Comparison of ENCODE assay signal across 1 cellular context in genomic region chr19:41868989-41869300, GRCh38.
TF ChIP-seq lines count a peak whose summit lies in the region.

No MANE protein-coding gene starts in this region.

TF ChIP-seq in GM12878, 131 proteins besides CTCF, POLR2A, EP300 and RAD21:
- TF ChIP-seq CREM (IDR thresholded peaks at IDR 0.05; ENCODE audit: low read depth) = no peak
- TF ChIP-seq POU2F2 (IDR thresholded peaks at IDR 0.05; ENCODE audit: borderline replicate concordance, low read depth, low read length) = no peak
- TF ChIP-seq, protein P1, sequence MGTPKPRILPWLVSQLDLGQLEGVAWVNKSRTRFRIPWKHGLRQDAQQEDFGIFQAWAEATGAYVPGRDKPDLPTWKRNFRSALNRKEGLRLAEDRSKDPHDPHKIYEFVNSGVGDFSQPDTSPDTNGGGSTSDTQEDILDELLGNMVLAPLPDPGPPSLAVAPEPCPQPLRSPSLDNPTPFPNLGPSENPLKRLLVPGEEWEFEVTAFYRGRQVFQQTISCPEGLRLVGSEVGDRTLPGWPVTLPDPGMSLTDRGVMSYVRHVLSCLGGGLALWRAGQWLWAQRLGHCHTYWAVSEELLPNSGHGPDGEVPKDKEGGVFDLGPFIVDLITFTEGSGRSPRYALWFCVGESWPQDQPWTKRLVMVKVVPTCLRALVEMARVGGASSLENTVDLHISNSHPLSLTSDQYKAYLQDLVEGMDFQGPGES (IDR thresholded peaks at IDR 0.05) = no peak
- no peak for TF ChIP-seq IKZF2 (IDR thresholded peaks at IDR 0.05)
- TF ChIP-seq IRF4 (IDR thresholded peaks at IDR 0.05; ENCODE audit: low read depth, low read length) = no peak
- no peak for TF ChIP-seq RCOR1 (conservative IDR thresholded peaks at IDR 0.05; ENCODE audit: low read depth, low read length)
- TF ChIP-seq ZBTB40 (IDR thresholded peaks at IDR 0.05; ENCODE audit: borderline replicate concordance) = no peak
- no peak for TF ChIP-seq MYC (IDR thresholded peaks at IDR 0.05; ENCODE audit: insufficient read depth, insufficient read length, insufficient replicate concordance, low read length, severe bottlenecking)
- TF ChIP-seq ZSCAN29 (IDR thresholded peaks at IDR 0.05) = no peak
- TF ChIP-seq, protein P2, sequence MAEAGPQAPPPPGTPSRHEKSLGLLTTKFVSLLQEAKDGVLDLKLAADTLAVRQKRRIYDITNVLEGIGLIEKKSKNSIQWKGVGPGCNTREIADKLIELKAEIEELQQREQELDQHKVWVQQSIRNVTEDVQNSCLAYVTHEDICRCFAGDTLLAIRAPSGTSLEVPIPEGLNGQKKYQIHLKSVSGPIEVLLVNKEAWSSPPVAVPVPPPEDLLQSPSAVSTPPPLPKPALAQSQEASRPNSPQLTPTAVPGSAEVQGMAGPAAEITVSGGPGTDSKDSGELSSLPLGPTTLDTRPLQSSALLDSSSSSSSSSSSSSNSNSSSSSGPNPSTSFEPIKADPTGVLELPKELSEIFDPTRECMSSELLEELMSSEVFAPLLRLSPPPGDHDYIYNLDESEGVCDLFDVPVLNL (IDR thresholded peaks at IDR 0.05; ENCODE audit: low read depth, low read length) = no peak
- TF ChIP-seq FOS (IDR thresholded peaks at IDR 0.05; ENCODE audit: borderline replicate concordance, extremely low read depth, insufficient read length) = no peak
- TF ChIP-seq SMAD1 (IDR thresholded peaks at IDR 0.05; ENCODE audit: low read depth, partially characterized antibody) = no peak
- no peak for TF ChIP-seq HCFC1 (IDR thresholded peaks at IDR 0.05; ENCODE audit: low read length)
- no peak for TF ChIP-seq SREBF1 (IDR thresholded peaks at IDR 0.05; ENCODE audit: low read length)
- TF ChIP-seq YY1 (IDR thresholded peaks at IDR 0.05; ENCODE audit: low read depth, low read length) = no peak
- no peak for TF ChIP-seq FOXM1 (IDR thresholded peaks at IDR 0.05; ENCODE audit: low read depth, low read length)
- TF ChIP-seq LARP7 (IDR thresholded peaks at IDR 0.05) = no peak
- TF ChIP-seq, protein P3, sequence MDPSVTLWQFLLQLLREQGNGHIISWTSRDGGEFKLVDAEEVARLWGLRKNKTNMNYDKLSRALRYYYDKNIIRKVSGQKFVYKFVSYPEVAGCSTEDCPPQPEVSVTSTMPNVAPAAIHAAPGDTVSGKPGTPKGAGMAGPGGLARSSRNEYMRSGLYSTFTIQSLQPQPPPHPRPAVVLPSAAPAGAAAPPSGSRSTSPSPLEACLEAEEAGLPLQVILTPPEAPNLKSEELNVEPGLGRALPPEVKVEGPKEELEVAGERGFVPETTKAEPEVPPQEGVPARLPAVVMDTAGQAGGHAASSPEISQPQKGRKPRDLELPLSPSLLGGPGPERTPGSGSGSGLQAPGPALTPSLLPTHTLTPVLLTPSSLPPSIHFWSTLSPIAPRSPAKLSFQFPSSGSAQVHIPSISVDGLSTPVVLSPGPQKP (IDR thresholded peaks at IDR 0.05; ENCODE audit: low read depth, low read length) = no peak
- TF ChIP-seq, protein P4, sequence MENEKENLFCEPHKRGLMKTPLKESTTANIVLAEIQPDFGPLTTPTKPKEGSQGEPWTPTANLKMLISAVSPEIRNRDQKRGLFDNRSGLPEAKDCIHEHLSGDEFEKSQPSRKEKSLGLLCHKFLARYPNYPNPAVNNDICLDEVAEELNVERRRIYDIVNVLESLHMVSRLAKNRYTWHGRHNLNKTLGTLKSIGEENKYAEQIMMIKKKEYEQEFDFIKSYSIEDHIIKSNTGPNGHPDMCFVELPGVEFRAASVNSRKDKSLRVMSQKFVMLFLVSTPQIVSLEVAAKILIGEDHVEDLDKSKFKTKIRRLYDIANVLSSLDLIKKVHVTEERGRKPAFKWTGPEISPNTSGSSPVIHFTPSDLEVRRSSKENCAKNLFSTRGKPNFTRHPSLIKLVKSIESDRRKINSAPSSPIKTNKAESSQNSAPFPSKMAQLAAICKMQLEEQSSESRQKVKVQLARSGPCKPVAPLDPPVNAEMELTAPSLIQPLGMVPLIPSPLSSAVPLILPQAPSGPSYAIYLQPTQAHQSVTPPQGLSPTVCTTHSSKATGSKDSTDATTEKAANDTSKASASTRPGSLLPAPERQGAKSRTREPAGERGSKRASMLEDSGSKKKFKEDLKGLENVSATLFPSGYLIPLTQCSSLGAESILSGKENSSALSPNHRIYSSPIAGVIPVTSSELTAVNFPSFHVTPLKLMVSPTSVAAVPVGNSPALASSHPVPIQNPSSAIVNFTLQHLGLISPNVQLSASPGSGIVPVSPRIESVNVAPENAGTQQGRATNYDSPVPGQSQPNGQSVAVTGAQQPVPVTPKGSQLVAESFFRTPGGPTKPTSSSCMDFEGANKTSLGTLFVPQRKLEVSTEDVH (IDR thresholded peaks at IDR 0.05; ENCODE audit: low read depth, partially characterized antibody) = no peak
